Comparison of ENCODE assay signal across 15 cellular contexts in genomic region chr2:106094101-106094860, GRCh38.
A peak's percentile ranks its signal among the peaks of the same experiment; 100 is the strongest.
DNase-seq lines count a peak whose midpoint lies in the region; ATAC-seq, FAIRE-seq and TF ChIP-seq lines count a peak whose summit lies in the region.
"Had no signal": no experiment of that assay in that cellular context is flagged by ENCODE, and none has a peak within 500 bp of the region (broad histone marks: within the 10 kb centered on the region; RNA-seq: fewer than 3 reads in every experiment).

No MANE protein-coding gene starts in this region.

- peaks cover 62% of the 10 kb centered on the region for H3K36me3 ChIP-seq in lower lobe of right lung

- TF ChIP-seq CTCF in lower lobe of right lung (IDR thresholded peaks at IDR 0.05) (no peak), GM10266 (IDR thresholded peaks at IDR 0.05; ENCODE audit: control insufficient read depth, insufficient read depth, low read depth, missing control alignments) (no peak)

- peak; percentile 19 for ATAC-seq in activated T-helper 17 cell treated with anti-CD3 and anti-CD28 coated beads, Interleukin-2, amount 50 U/mL, for 72 hours (replicated peaks)
- ATAC-seq in lower lobe of right lung (peak in 1 of 2 donors; percentile 33), GM18867 (IDR thresholded peaks at IDR 0.05; ENCODE audit: unreplicated experiment) (no peak)
- ATAC-seq: A549, gastrocnemius medialis, left colon had no signal

- peaks cover 49% of the 10 kb centered on the region for H3K36me3 Mint-ChIP-seq in activated T-helper 17 cell treated with anti-CD3 and anti-CD28 coated beads, Interleukin-2, amount 50 U/mL, for 72 hours (ENCODE audit: low read depth)

- H3K27me3 ChIP-seq in lower lobe of right lung (ENCODE audit: low read depth), result no peaks in the 10 kb centered on the region
- H3K27me3 ChIP-seq: gastrocnemius medialis, tibial artery had no signal

- H3K4me1 ChIP-seq in lower lobe of right lung, result no peaks in the 10 kb centered on the region
- H3K4me1 ChIP-seq: A549, gastrocnemius medialis had no signal

- intact Hi-C loops in lower lobe of right lung (cut with DNase I), result no loop called here

- H3K27ac ChIP-seq in lower lobe of right lung, result peak overlapping the region; percentile 5
- H3K27ac ChIP-seq: A549, gastrocnemius medialis, tibial artery had no signal

- H3K4me3 Mint-ChIP-seq in activated T-helper 17 cell treated with anti-CD3 and anti-CD28 coated beads, Interleukin-2, amount 50 U/mL, for 72 hours, result peak overlapping the region; percentile 73
- H3K4me3 Mint-ChIP-seq: dendritic cell treated with granulocyte-macrophage colony-stimulating factor and Interleukin-4, amounts not matched to agents 40 ng/mL and 50 ng/mL, for 4 days had no signal

- DNase-seq in stimulated activated CD4-positive, alpha-beta T cell treated with anti-CD3 and anti-CD28 coated beads, Interleukin-1b, Interleukin-23, amount 100 ng/mL, for 4 hours (ENCODE audit: low read depth in 2 of 2), result peak; percentile 21 to 35
- DNase-seq in stimulated activated CD4-positive, alpha-beta T cell treated with anti-CD3 and anti-CD28 coated beads, Interleukin-2, amount 100 ng/mL, for 48 hours, result no peak
- DNase-seq in lower lobe of right lung (no peak), urothelium cell line (ENCODE audit: low spot score) (no peak), NCI-H2171 (lab: John Stamatoyannopoulos, UW) (no peak), GM10266 (ENCODE audit: extremely low spot score) (no peak)
- DNase-seq: DMS 273 treated with DMSO at 0.1 percent for 48 hours, gastrocnemius medialis, left colon, NCI-H1694, tibial artery had no signal

- H3K4me3 ChIP-seq in lower lobe of right lung, result no peak overlapping the region
- H3K4me3 ChIP-seq: A549, gastrocnemius medialis, tibial artery had no signal

- no peaks in the 10 kb centered on the region for H3K27me3 Mint-ChIP-seq in activated T-helper 17 cell treated with anti-CD3 and anti-CD28 coated beads, Interleukin-2, amount 50 U/mL, for 72 hours
- H3K27me3 Mint-ChIP-seq: dendritic cell treated with granulocyte-macrophage colony-stimulating factor and Interleukin-4, amounts not matched to agents 40 ng/mL and 50 ng/mL, for 4 days had no signal

- FAIRE-seq in urothelium cell line (lab: Jason Lieb, UNC), result peak; percentile 65
- FAIRE-seq: A549 had no signal

- no peaks in the 10 kb centered on the region for H3K9me3 Mint-ChIP-seq in activated T-helper 17 cell treated with anti-CD3 and anti-CD28 coated beads, Interleukin-2, amount 50 U/mL, for 72 hours
- H3K9me3 Mint-ChIP-seq: dendritic cell treated with granulocyte-macrophage colony-stimulating factor and Interleukin-4, amounts not matched to agents 40 ng/mL and 50 ng/mL, for 4 days had no signal

- H3K27ac Mint-ChIP-seq in activated T-helper 17 cell treated with anti-CD3 and anti-CD28 coated beads, Interleukin-2, amount 50 U/mL, for 72 hours, result peak overlapping the region; percentile 94
- H3K27ac Mint-ChIP-seq: dendritic cell treated with granulocyte-macrophage colony-stimulating factor and Interleukin-4, amounts not matched to agents 40 ng/mL and 50 ng/mL, for 4 days had no signal

- peaks cover 31% of the 10 kb centered on the region for H3K4me1 Mint-ChIP-seq in activated T-helper 17 cell treated with anti-CD3 and anti-CD28 coated beads, Interleukin-2, amount 50 U/mL, for 72 hours

- H3K9me3 ChIP-seq in lower lobe of right lung, result no peaks in the 10 kb centered on the region
- H3K9me3 ChIP-seq: A549, gastrocnemius medialis, tibial artery had no signal

Comparison
In these comparisons a context has a peak if more than half of its experiments do, and no peak if none do; other contexts are left out.
1. DNase-seq: peak in stimulated activated CD4-positive, alpha-beta T cell treated with anti-CD3 and anti-CD28 coated beads, Interleukin-1b, Interleukin-23, amount 100 ng/mL, for 4 hours (2 of 2); none in stimulated activated CD4-positive, alpha-beta T cell treated with anti-CD3 and anti-CD28 coated beads, Interleukin-2, amount 100 ng/mL, for 48 hours (0 of 2), lower lobe of right lung (single experiment), urothelium cell line (single experiment), NCI-H2171 (single experiment) and GM10266 (single experiment).